ENCODE assay signal across 8 cellular contexts in genomic region chr16:50065624-50066481, GRCh38. TPM values are rescaled to one million over a fixed set of nuclear protein-coding genes. Genes with fewer than 3 reads are reported as not detected.
DNase-seq lines count a peak whose midpoint lies in the region; ATAC-seq and TF ChIP-seq lines count a peak whose summit lies in the region.

Gene HEATR3, plus strand, starts transcription at chr16:50065970. Its CDS starts 162 bp downstream, at chr16:50066132.

- no peak for TF ChIP-seq POLR2A in testis (IDR thresholded peaks at IDR 0.05)

- H4K20me1 ChIP-seq in osteoblast (ENCODE audit: insufficient read depth, low read length), result peaks cover 17% of the 10 kb centered on the region

- ATAC-seq in HG02588 (IDR thresholded peaks at IDR 0.05; ENCODE audit: unreplicated experiment), result peak; percentile 75
- peak; percentile 95 for ATAC-seq in SK-N-SH treated with all-trans-retinoic acid at 6 μM for 48 hours

- H3K9me3 ChIP-seq in osteoblast (ENCODE audit: low read depth, low read length) (no peaks in the 10 kb centered on the region), testis (no peaks in the 10 kb centered on the region)

- peaks cover 42% of the 10 kb centered on the region for H3K4me1 Mint-ChIP-seq in activated naive CD4-positive, alpha-beta T cell treated with anti-CD3 and anti-CD28 coated beads, Interleukin-2, amount 50 U/mL, for 24 hours
- H3K4me1 Mint-ChIP-seq in glutamatergic neuron (ENCODE audit: low read depth, unreplicated experiment), result peaks cover 19% of the 10 kb centered on the region

- H2AFZ ChIP-seq in osteoblast (ENCODE audit: low read length), result peak within 1 kb of the TSS; percentile 95

- H3K9me3 Mint-ChIP-seq in activated naive CD4-positive, alpha-beta T cell treated with anti-CD3 and anti-CD28 coated beads, Interleukin-2, amount 50 U/mL, for 24 hours, result no peaks in the 10 kb centered on the region
- H3K9me3 Mint-ChIP-seq in glutamatergic neuron (ENCODE audit: unreplicated experiment), result peaks cover 10% of the 10 kb centered on the region

- peaks cover 41% of the 10 kb centered on the region for H3K79me2 ChIP-seq in osteoblast (ENCODE audit: insufficient read depth, low read length)

- H3K36me3 ChIP-seq in osteoblast (ENCODE audit: insufficient read depth, low read length) (peaks cover 15% of the 10 kb centered on the region), testis (ENCODE audit: low read depth, missing control alignments) (no peaks in the 10 kb centered on the region)

- DNase-seq in NCI-H1092 (lab: John Stamatoyannopoulos, UW) (peak; percentile 89), glutamatergic neuron (peak; percentile 96), osteoblast (ENCODE audit: insufficient read length, low spot score, missing footprints) (peak; percentile 99), testis (peak; percentile 93)

- H3K4me3 ChIP-seq in GM08714 (ENCODE audit: low read length) (peak within 1 kb of the TSS; percentile 89), osteoblast (ENCODE audit: insufficient read depth, low read length) (peak within 1 kb of the TSS; percentile 87), testis (peak within 1 kb of the TSS; percentile 69 to 95)

- peaks cover 9% of the 10 kb centered on the region for H3K36me3 Mint-ChIP-seq in activated naive CD4-positive, alpha-beta T cell treated with anti-CD3 and anti-CD28 coated beads, Interleukin-2, amount 50 U/mL, for 24 hours
- H3K36me3 Mint-ChIP-seq in glutamatergic neuron (ENCODE audit: unreplicated experiment), result no peaks in the 10 kb centered on the region

- H3K4me2 ChIP-seq in osteoblast (ENCODE audit: insufficient read depth, low read length), result peak within 1 kb of the TSS; percentile 94

- H3K27me3 ChIP-seq in osteoblast (ENCODE audit: insufficient read depth, low read length) (no peaks in the 10 kb centered on the region), testis (no peaks in the 10 kb centered on the region)

- H3K4me1 ChIP-seq in osteoblast (ENCODE audit: insufficient read depth, low read length) (peaks cover 26% of the 10 kb centered on the region), testis (peaks cover 19% of the 10 kb centered on the region)

- H3K27ac ChIP-seq in osteoblast (ENCODE audit: low read depth, low read length) (peak within 1 kb of the TSS; percentile 75), testis (peak within 1 kb of the TSS; percentile 88 to 89)

- 2 to 6% methylated on average over 19 to 68 of the region's 91 CpGs for WGBS in testis, 2 donors

- H3K4me3 Mint-ChIP-seq in activated naive CD4-positive, alpha-beta T cell treated with anti-CD3 and anti-CD28 coated beads, Interleukin-2, amount 50 U/mL, for 24 hours, result peak within 1 kb of the TSS; percentile 89
- peak within 1 kb of the TSS; percentile 98 for H3K4me3 Mint-ChIP-seq in glutamatergic neuron (ENCODE audit: unreplicated experiment)

- H3K27me3 Mint-ChIP-seq in activated naive CD4-positive, alpha-beta T cell treated with anti-CD3 and anti-CD28 coated beads, Interleukin-2, amount 50 U/mL, for 24 hours, result no peaks in the 10 kb centered on the region
- peaks cover 10% of the 10 kb centered on the region for H3K27me3 Mint-ChIP-seq in glutamatergic neuron (ENCODE audit: unreplicated experiment)

- intact Hi-C loops in testis (cut with DNase I; ENCODE audit: low total_unique reads), result no loop called here

- TF ChIP-seq CTCF in glutamatergic neuron (IDR thresholded peaks at IDR 0.05; ENCODE audit: partially characterized antibody, unreplicated experiment) (no peak), osteoblast (IDR thresholded peaks at IDR 0.05; ENCODE audit: extremely low read depth, low read depth, low read length) (no peak), testis (IDR thresholded peaks at IDR 0.05) (no peak)

- peak within 1 kb of the TSS; percentile 89 for H3K27ac Mint-ChIP-seq in activated naive CD4-positive, alpha-beta T cell treated with anti-CD3 and anti-CD28 coated beads, Interleukin-2, amount 50 U/mL, for 24 hours
- peak within 1 kb of the TSS; percentile 92 for H3K27ac Mint-ChIP-seq in glutamatergic neuron (ENCODE audit: unreplicated experiment)

TF ChIP-seq in SK-N-SH treated with all-trans-retinoic acid at 6 μM for 48 hours, 23 proteins besides CTCF, POLR2A, EP300 and RAD21 (continues in another document):
- no peak for TF ChIP-seq ZFP30 (CRISPR knock-in tag; IDR thresholded peaks at IDR 0.05)
- peak; percentile 72; the same call in 1 of the 2 replicates for TF ChIP-seq TSHZ2 (CRISPR knock-in tag; IDR thresholded peaks at IDR 0.05)
- TF ChIP-seq TOX (CRISPR knock-in tag; IDR thresholded peaks at IDR 0.05; ENCODE audit: borderline replicate concordance), result no peak
- no peak for TF ChIP-seq GLIS3 (CRISPR knock-in tag; IDR thresholded peaks at IDR 0.05)
- peak; percentile 53; the same call in 1 of the 2 replicates for TF ChIP-seq ZNF565 (CRISPR knock-in tag; conservative IDR thresholded peaks at IDR 0.05; ENCODE audit: low read depth)
- TF ChIP-seq ZNF70 (CRISPR knock-in tag; IDR thresholded peaks at IDR 0.05), result no peak
- no peak for TF ChIP-seq RARB (CRISPR knock-in tag; IDR thresholded peaks at IDR 0.05)
- no peak for TF ChIP-seq PATZ1 (CRISPR knock-in tag; IDR thresholded peaks at IDR 0.05; ENCODE audit: borderline replicate concordance)
- peak; percentile 91; the same call in 1 of the 2 replicates for TF ChIP-seq SNAI2 (CRISPR knock-in tag; IDR thresholded peaks at IDR 0.05)
- TF ChIP-seq CSRNP3 (CRISPR knock-in tag; IDR thresholded peaks at IDR 0.05), result no peak
- TF ChIP-seq PPARA (CRISPR knock-in tag; IDR thresholded peaks at IDR 0.05; ENCODE audit: borderline replicate concordance), result no peak
- TF ChIP-seq BACH2 (CRISPR knock-in tag; IDR thresholded peaks at IDR 0.05; ENCODE audit: borderline replicate concordance), result no peak
- no peak for TF ChIP-seq ISL1 (CRISPR knock-in tag; IDR thresholded peaks at IDR 0.05)

RNA-seq across cellular contexts. Expression of gene HEATR3, which starts in this region (rescaled TPM):
- total RNA-seq in glutamatergic neuron (ENCODE audit: unreplicated experiment), result 27.9 TPM
- 19.5 and 20.6 TPM in 2 replicates for total RNA-seq in osteoblast
- 10 to 100 TPM; 44.0 to 51.2 TPM for total RNA-seq in testis
- polyA plus RNA-seq in testis (ENCODE audit: insufficient read depth, low read depth, low replicate concordance), result 13.5 TPM

Comparison
In these comparisons a context has a peak if more than half of its experiments do, and no peak if none do; other contexts are left out.
1. Peak in every context shown above with its lines: DNase-seq, ATAC-seq, H3K4me3 ChIP-seq and H3K27ac ChIP-seq.